ENCODE assay signal across 8 cellular contexts in genomic region chr4:85474818-85475630, GRCh38. TPM values are rescaled to one million over a fixed set of nuclear protein-coding genes. Genes with fewer than 3 reads are reported as not detected.
DNase-seq lines count a peak whose midpoint lies in the region; ATAC-seq and TF ChIP-seq lines count a peak whose summit lies in the region.

TSS of gene ARHGAP24 (plus strand) at chr4:85475150.

- H3K4me3 Mint-ChIP-seq in H9 = peak within 1 kb of the TSS; percentile 78 to 91
- peak within 1 kb of the TSS; percentile 89 for H3K4me3 Mint-ChIP-seq in dendritic cell treated with granulocyte-macrophage colony-stimulating factor and Interleukin-4, amounts not matched to agents 40 ng/mL and 50 ng/mL, for 4 days

- H4K5ac ChIP-seq in H9 (ENCODE audit: insufficient read length, low read depth, low read length) = no peak within 1 kb of the TSS

- no peaks in the 10 kb centered on the region for H3K79me1 ChIP-seq in H9 (ENCODE audit: insufficient read depth, low read depth, low read length, poor library complexity, severe bottlenecking)

- ATAC-seq in left colon = peak; percentile 96

- WGBS in H9 (ENCODE audit: extremely low coverage, insufficient read length, low lambda C conversion rate) = no CpG with 5 or more reads among the region's 41 CpGs

- peaks cover 52% of the 10 kb centered on the region for H3K27me3 Mint-ChIP-seq in H9 (ENCODE audit: low read depth)
- H3K27me3 Mint-ChIP-seq in dendritic cell treated with granulocyte-macrophage colony-stimulating factor and Interleukin-4, amounts not matched to agents 40 ng/mL and 50 ng/mL, for 4 days = peaks cover 13% of the 10 kb centered on the region

- H4K8ac ChIP-seq in H9 (replicated peaks; ENCODE audit: insufficient read length, low read depth, low read length) = no peak within 1 kb of the TSS

- H2BK20ac ChIP-seq in H9 (ENCODE audit: low read depth, low read length, poor library complexity, severe bottlenecking) = no peak within 1 kb of the TSS

- no peaks in the 10 kb centered on the region for H3K23me2 ChIP-seq in H9 (ENCODE audit: insufficient read length, low read depth, low read length, poor library complexity, severe bottlenecking)

- no peak within 1 kb of the TSS for H3T11ph ChIP-seq in H9 (ENCODE audit: low read length)

- H2AK5ac ChIP-seq in H9 (ENCODE audit: insufficient read length, low read length) = no peak within 1 kb of the TSS

- H2BK120ac ChIP-seq in H9 (ENCODE audit: low read depth, low read length, poor library complexity, severe bottlenecking) = no peak within 1 kb of the TSS

- no peaks in the 10 kb centered on the region for H3K79me2 ChIP-seq in H9 (ENCODE audit: insufficient read depth, low read length)

- H3K36me3 Mint-ChIP-seq in H9 (ENCODE audit: insufficient read depth in 1 of 3, low read depth in 3 of 3) = no peaks in the 10 kb centered on the region
- H3K36me3 Mint-ChIP-seq in dendritic cell treated with granulocyte-macrophage colony-stimulating factor and Interleukin-4, amounts not matched to agents 40 ng/mL and 50 ng/mL, for 4 days (ENCODE audit: low read depth) = no peaks in the 10 kb centered on the region

- peaks cover 0 to 2% of the 10 kb centered on the region in 2 experiments; a peak in 1 of 5 replicates for H3K9me3 Mint-ChIP-seq in H9
- H3K9me3 Mint-ChIP-seq in dendritic cell treated with granulocyte-macrophage colony-stimulating factor and Interleukin-4, amounts not matched to agents 40 ng/mL and 50 ng/mL, for 4 days = no peaks in the 10 kb centered on the region

- H3K23ac ChIP-seq in H9 (ENCODE audit: insufficient read length, low read depth, low read length) = no peak within 1 kb of the TSS

- peak within 1 kb of the TSS; percentile 53 for H3K4me2 ChIP-seq in H9 (ENCODE audit: insufficient read depth, insufficient read length, low read length)

- no peak for TF ChIP-seq CTCF in H9 (conservative IDR thresholded peaks at IDR 0.05)

- intact Hi-C loops in dendritic cell treated with granulocyte-macrophage colony-stimulating factor and Interleukin-4, amounts not matched to agents 40 ng/mL and 50 ng/mL, for 4 days (cut with micrococcal nuclease) = no loop called here
- intact Hi-C loops in left colon (cut with DNase I, micrococcal nuclease) = no loop called here

- H3K14ac ChIP-seq in H9 (ENCODE audit: insufficient read depth, low read length) = no peak within 1 kb of the TSS

- H2BK12ac ChIP-seq in H9 (ENCODE audit: insufficient read length, low read depth, low read length) = no peak within 1 kb of the TSS

- DNase-seq in NCI-H146 (lab: John Stamatoyannopoulos, UW) = peak; percentile 2
- DNase-seq in NCI-H146 treated with DMSO at 0.1 percent for 48 hours (lab: John Stamatoyannopoulos, UW; ENCODE audit: unreplicated experiment) = no peak
- DNase-seq in H9 = peak; percentile 93
- peak; percentile 99 for DNase-seq in LHCN-M2 (ENCODE audit: low read depth)
- peak; percentile 91 to 92 for DNase-seq in SHP77 (lab: John Stamatoyannopoulos, UW)
- peak; percentile 76 to 79 for DNase-seq in left colon
- peak; percentile 43 for DNase-seq in stimulated activated CD8-positive, alpha-beta memory T cell treated with anti-CD3 and anti-CD28 coated beads, Interleukin-4, amount 100 ng/mL, for 48 hours

- H3K56ac ChIP-seq in H9 (ENCODE audit: insufficient read length, low read depth, low read length) = no peak within 1 kb of the TSS

- peaks cover 6% of the 10 kb centered on the region in 2 experiments for H3K4me1 Mint-ChIP-seq in H9
- H3K4me1 Mint-ChIP-seq in dendritic cell treated with granulocyte-macrophage colony-stimulating factor and Interleukin-4, amounts not matched to agents 40 ng/mL and 50 ng/mL, for 4 days (ENCODE audit: low read depth) = peaks cover 26% of the 10 kb centered on the region

- no peak within 1 kb of the TSS; the same call in 1 of the 2 replicates for H2BK15ac ChIP-seq in H9 (ENCODE audit: low read depth, low read length)

- no peak within 1 kb of the TSS for H4K91ac ChIP-seq in H9 (ENCODE audit: insufficient read length, low read depth, low read length)

- H4K20me1 ChIP-seq in H9 (ENCODE audit: control insufficient read depth, insufficient read depth, insufficient read length) = no peaks in the 10 kb centered on the region

- H2BK5ac ChIP-seq in H9 (ENCODE audit: insufficient read length, low read length) = no peak within 1 kb of the TSS

- no peaks in the 10 kb centered on the region for H3K27me3 ChIP-seq in H9 (ENCODE audit: insufficient read depth, low read length)

- peak within 1 kb of the TSS; percentile 60 for H2AFZ ChIP-seq in H9 (ENCODE audit: low read length)

- H3K9ac ChIP-seq in H9 (ENCODE audit: extremely low read depth, insufficient read length, low read length) = peak within 1 kb of the TSS; percentile 20

- H3K9me3 ChIP-seq in H9 (ENCODE audit: control insufficient read depth, low read depth, low read length) = no peaks in the 10 kb centered on the region

- no peaks in the 10 kb centered on the region for H3K4me1 ChIP-seq in H9 (ENCODE audit: insufficient read depth, low read length)

- no peak within 1 kb of the TSS for H3K27ac ChIP-seq in H9 (ENCODE audit: insufficient read length, low read depth, low read length)

- H3K27ac Mint-ChIP-seq in H9 = peak within 1 kb of the TSS in 2 of 3 experiments; percentile 29 to 76; a peak in 3 of 7 replicates
- H3K27ac Mint-ChIP-seq in dendritic cell treated with granulocyte-macrophage colony-stimulating factor and Interleukin-4, amounts not matched to agents 40 ng/mL and 50 ng/mL, for 4 days = peak within 1 kb of the TSS; percentile 84

- H3K18ac ChIP-seq in H9 (ENCODE audit: insufficient read length, low read depth, low read length) = no peak within 1 kb of the TSS

- no peak within 1 kb of the TSS for H3K4ac ChIP-seq in H9 (ENCODE audit: low read depth, low read length)

RNA-seq across cellular contexts. Expression of gene ARHGAP24, which starts in this region (rescaled TPM):
- total RNA-seq in H9 (2021) (0.13 and 0.37 TPM in 2 replicates), LHCN-M2 (2014; rRNA removed) (24.5 and 35.7 TPM in 2 replicates), left colon (1 to 10 TPM; 6.0 to 7.0 TPM)
- 14.6 TPM for polyA plus RNA-seq in LHCN-M2 (2012)

Comparison
In these comparisons a context has a peak if more than half of its experiments do, and no peak if none do; other contexts are left out.
1. Peak in DNase-seq, H3K9ac ChIP-seq and H3K4me2 ChIP-seq in H9; RNA of the gene not detected or under 1 TPM.